Comparison of ENCODE assay signal across 11 cellular contexts in the genomic region with DNA sequence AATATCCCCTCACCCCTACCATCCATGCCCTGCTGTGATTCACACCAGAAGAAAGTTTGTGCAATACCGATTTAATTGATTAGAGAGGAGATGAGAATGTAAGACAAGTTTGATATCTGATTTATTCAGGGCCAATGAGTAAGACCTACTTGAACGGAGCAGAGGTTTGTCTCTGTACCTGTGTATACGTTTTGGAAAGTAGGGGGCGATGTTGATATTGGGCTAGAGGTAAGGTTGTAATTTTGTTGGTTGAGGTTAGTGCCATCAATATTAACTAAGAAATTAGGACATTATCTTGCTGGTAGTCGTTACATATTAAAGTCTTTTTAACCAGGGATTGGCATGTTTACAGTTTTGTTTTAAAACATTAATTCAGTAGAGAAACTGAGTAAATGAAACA. TPM values are rescaled to one million over a fixed set of nuclear protein-coding genes. Genes with fewer than 3 reads are reported as not detected.
A peak's percentile ranks its signal among the peaks of the same experiment; 100 is the strongest.
DNase-seq lines count a peak whose midpoint lies in the region; ATAC-seq and TF ChIP-seq lines count a peak whose summit lies in the region.
"Had no signal": no experiment of that assay in that cellular context is flagged by ENCODE, and none has a peak within 500 bp of the region (broad histone marks: within the 10 kb centered on the region; RNA-seq: fewer than 3 reads in every experiment).

No MANE protein-coding gene starts in this region.

- H3K27ac ChIP-seq in VCaP, result no peak overlapping the region

- peaks cover 0 to 41% (median 27%) of the 10 kb centered on the region in 3 donors for H3K36me3 Mint-ChIP-seq in naive thymus-derived CD8-positive, alpha-beta T cell

- DNase-seq in DMS53 treated with DMSO at 0.1 percent for 48 hours (lab: John Stamatoyannopoulos, UW; ENCODE audit: unreplicated experiment) (peak; percentile 4), HPDE6-E6E7 (ENCODE audit: extremely low spot score) (peak; percentile 3), kidney tubule cell (ENCODE audit: low spot score) (peak; percentile 42), GDM1 (lab: John Stamatoyannopoulos, UW) (no peak)
- DNase-seq in stimulated activated naive CD4-positive, alpha-beta T cell (lab: John Stamatoyannopoulos, UW), result no peak
- no peak for DNase-seq in stimulated activated CD4-positive, alpha-beta T cell treated with anti-CD3 and anti-CD28 coated beads, Interleukin-1b, Interleukin-23, amount 100 ng/mL, for 48 hours
- DNase-seq in naive thymus-derived CD8-positive, alpha-beta T cell, result no peak
- DNase-seq: activated naive CD8-positive, alpha-beta T cell treated with anti-CD3 and anti-CD28 coated beads, Interleukin-2, amount 10 ng/mL, durations not matched to agents 7 days and 5 days; hippocampal formation had no signal

- POLR2A ChIA-PET in naive thymus-derived CD8-positive, alpha-beta T cell (lab: Charles Lee), result no interaction called here

- peak; percentile 71 for TF ChIP-seq CTCF in VCaP (conservative IDR thresholded peaks at IDR 0.05)

- peaks cover 0 to 3% (median 0%) of the 10 kb centered on the region in 9 donors for H3K9me3 Mint-ChIP-seq in naive thymus-derived CD8-positive, alpha-beta T cell
- H3K9me3 Mint-ChIP-seq: stimulated activated naive CD8-positive, alpha-beta T cell treated with anti-CD3 and anti-CD28 coated beads, Interleukin-15, Interleukin-2, amounts not matched to agents 100 ng/mL and 50 ng/mL, for 24 hours had no signal

- H3K27me3 Mint-ChIP-seq in naive thymus-derived CD8-positive, alpha-beta T cell, result no peaks in the 10 kb centered on the region
- H3K27me3 Mint-ChIP-seq: activated naive CD8-positive, alpha-beta T cell treated with anti-CD3 and anti-CD28 coated beads, Interleukin-2, amount 10 ng/mL, durations not matched to agents 7 days and 5 days; stimulated activated naive CD8-positive, alpha-beta T cell treated with anti-CD3 and anti-CD28 coated beads, Interleukin-15, Interleukin-2, amounts not matched to agents 100 ng/mL and 50 ng/mL, for 24 hours had no signal

- no peak overlapping the region for H3K27ac Mint-ChIP-seq in naive thymus-derived CD8-positive, alpha-beta T cell
- H3K27ac Mint-ChIP-seq: activated naive CD8-positive, alpha-beta T cell treated with anti-CD3 and anti-CD28 coated beads, Interleukin-2, amount 10 ng/mL, durations not matched to agents 7 days and 5 days; stimulated activated naive CD8-positive, alpha-beta T cell treated with anti-CD3 and anti-CD28 coated beads, Interleukin-15, Interleukin-2, amounts not matched to agents 100 ng/mL and 50 ng/mL, for 24 hours had no signal

- peaks cover 0 to 4% (median under 1%) of the 10 kb centered on the region in 4 donors for H3K4me1 Mint-ChIP-seq in naive thymus-derived CD8-positive, alpha-beta T cell
- H3K4me1 Mint-ChIP-seq: activated naive CD8-positive, alpha-beta T cell treated with anti-CD3 and anti-CD28 coated beads, Interleukin-2, amount 10 ng/mL, durations not matched to agents 7 days and 5 days had no signal

- ATAC-seq in naive thymus-derived CD8-positive, alpha-beta T cell, result no peak

- H3K4me3 Mint-ChIP-seq in naive thymus-derived CD8-positive, alpha-beta T cell, result no peak overlapping the region
- H3K4me3 Mint-ChIP-seq: activated naive CD8-positive, alpha-beta T cell treated with anti-CD3 and anti-CD28 coated beads, Interleukin-2, amount 10 ng/mL, durations not matched to agents 7 days and 5 days; stimulated activated naive CD8-positive, alpha-beta T cell treated with anti-CD3 and anti-CD28 coated beads, Interleukin-15, Interleukin-2, amounts not matched to agents 100 ng/mL and 50 ng/mL, for 24 hours had no signal

RNA-seq across cellular contexts. Expression of a gene that starts 20.5 kb away (rescaled TPM):
- total RNA-seq in naive thymus-derived CD8-positive, alpha-beta T cell, result 1 to 10 TPM; 9.6 to 9.7 TPM
- 10 to 100 TPM; 12.5 to 21.4 (median 12.8) TPM for polyA plus RNA-seq in naive thymus-derived CD8-positive, alpha-beta T cell

RNA-seq across cellular contexts. Expression of a gene that starts 20.7 kb away (rescaled TPM):
- 10 to 100 TPM; 32.1 to 34.8 TPM for total RNA-seq in naive thymus-derived CD8-positive, alpha-beta T cell
- 10 to 100 TPM; 16.5 to 18.0 (median 17.3) TPM for polyA plus RNA-seq in naive thymus-derived CD8-positive, alpha-beta T cell

RNA-seq across cellular contexts. Expression of a gene that starts 38.6 kb away (rescaled TPM):
- 1 to 10 TPM; 2.7 to 3.4 TPM for total RNA-seq in naive thymus-derived CD8-positive, alpha-beta T cell
- polyA plus RNA-seq in naive thymus-derived CD8-positive, alpha-beta T cell, result under 1 TPM in 2 of 3 donors, not detected in 1; 0.51 to 0.98 TPM

Comparison
In these comparisons a context has a peak if more than half of its experiments do, and no peak if none do; other contexts are left out.
1. DNase-seq: peak in DMS53 treated with DMSO at 0.1 percent for 48 hours (single experiment), HPDE6-E6E7 (single experiment) and kidney tubule cell (single experiment); none in GDM1 (single experiment), stimulated activated naive CD4-positive, alpha-beta T cell (0 of 6), stimulated activated CD4-positive, alpha-beta T cell treated with anti-CD3 and anti-CD28 coated beads, Interleukin-1b, Interleukin-23, amount 100 ng/mL, for 48 hours (single experiment) and naive thymus-derived CD8-positive, alpha-beta T cell (0 of 10).